Comparison of ENCODE assay signal across 17 cellular contexts in the genomic region with DNA sequence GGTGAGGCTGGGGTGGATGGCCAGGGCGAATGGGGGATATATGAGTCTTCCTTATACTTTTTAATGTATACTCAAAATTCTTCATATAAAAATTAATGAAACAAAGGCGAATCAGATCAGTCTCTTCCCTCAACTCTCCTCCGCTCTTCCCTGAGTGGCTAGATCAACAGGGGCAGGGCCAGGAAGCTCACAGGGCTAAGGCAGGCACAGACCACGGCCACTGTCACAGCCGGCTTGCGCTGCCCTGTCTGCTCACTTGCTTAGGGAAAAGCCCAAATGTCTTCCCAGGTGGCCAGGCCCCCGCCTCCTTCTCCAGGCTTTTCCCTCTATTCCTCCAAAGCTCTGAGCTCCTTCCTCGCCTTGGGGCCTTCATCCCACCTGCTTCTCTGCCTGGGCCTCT. TPM values are rescaled to one million over a fixed set of nuclear protein-coding genes. Genes with fewer than 3 reads are reported as not detected.
A peak's percentile ranks its signal among the peaks of the same experiment; 100 is the strongest.
DNase-seq lines count a peak whose midpoint lies in the region; ATAC-seq and TF ChIP-seq lines count a peak whose summit lies in the region.
"Had no signal": no experiment of that assay in that cellular context is flagged by ENCODE, and none has a peak within 500 bp of the region (broad histone marks: within the 10 kb centered on the region; RNA-seq: fewer than 3 reads in every experiment).

No MANE protein-coding gene starts in this region.

- H3K4me1 Mint-ChIP-seq in activated naive CD8-positive, alpha-beta T cell treated with anti-CD3 and anti-CD28 coated beads, Interleukin-2, amount 10 ng/mL, durations not matched to agents 7 days and 5 days = peaks cover 8% of the 10 kb centered on the region
- H3K4me1 Mint-ChIP-seq in activated naive CD8-positive, alpha-beta T cell treated with anti-CD3 and anti-CD28 coated beads for 36 hours = peaks cover 4% of the 10 kb centered on the region
- H3K4me1 Mint-ChIP-seq in T-helper 17 cell (peaks cover 12% of the 10 kb centered on the region), endothelial cell (ENCODE audit: unreplicated experiment) (no peaks in the 10 kb centered on the region), type B pancreatic cell (ENCODE audit: unreplicated experiment) (peaks cover 6% of the 10 kb centered on the region)

- no peak for DNase-seq in activated naive CD8-positive, alpha-beta T cell treated with anti-CD3 and anti-CD28 coated beads, Interleukin-2, amount 10 ng/mL, durations not matched to agents 7 days and 5 days
- DNase-seq in activated naive CD8-positive, alpha-beta T cell treated with anti-CD3 and anti-CD28 coated beads for 36 hours = no peak
- DNase-seq in T-helper 17 cell (no peak), endothelial cell (ENCODE audit: low spot score) (no peak), type B pancreatic cell (ENCODE audit: extremely low spot score, unreplicated experiment) (no peak), DMS79 treated with DMSO at 0.1 percent for 48 hours (lab: John Stamatoyannopoulos, UW) (no peak), AG20443 (ENCODE audit: low spot score) (no peak)
- DNase-seq: Calu3; CD4-positive, CD25-positive, alpha-beta regulatory T cell; DMS53; HCEC 1CT; NCI-H187; NCI-H226; OCI-M1 had no signal

- no peak for TF ChIP-seq CTCF in endothelial cell (IDR thresholded peaks at IDR 0.05; ENCODE audit: unreplicated experiment)
- TF ChIP-seq CTCF in type B pancreatic cell (conservative IDR thresholded peaks at IDR 0.05) = no peak

- no peaks in the 10 kb centered on the region for H3K9me3 ChIP-seq in T-helper 17 cell (ENCODE audit: control insufficient read depth, low read length, poor library complexity, severe bottlenecking)
- H3K9me3 ChIP-seq: SJSA1 had no signal

- H3K36me3 Mint-ChIP-seq in activated naive CD8-positive, alpha-beta T cell treated with anti-CD3 and anti-CD28 coated beads, Interleukin-2, amount 10 ng/mL, durations not matched to agents 7 days and 5 days = no peaks in the 10 kb centered on the region
- H3K36me3 Mint-ChIP-seq in activated naive CD8-positive, alpha-beta T cell treated with anti-CD3 and anti-CD28 coated beads for 36 hours = no peaks in the 10 kb centered on the region
- H3K36me3 Mint-ChIP-seq in T-helper 17 cell (ENCODE audit: low read depth) (peaks cover 4% of the 10 kb centered on the region), endothelial cell (ENCODE audit: low read depth, unreplicated experiment) (peaks cover 9% of the 10 kb centered on the region), type B pancreatic cell (no peaks in the 10 kb centered on the region)
- H3K36me3 Mint-ChIP-seq: CD4-positive, CD25-positive, alpha-beta regulatory T cell had no signal

- H3K27me3 Mint-ChIP-seq in activated naive CD8-positive, alpha-beta T cell treated with anti-CD3 and anti-CD28 coated beads, Interleukin-2, amount 10 ng/mL, durations not matched to agents 7 days and 5 days = peaks cover 62% of the 10 kb centered on the region
- peaks cover 70% of the 10 kb centered on the region for H3K27me3 Mint-ChIP-seq in activated naive CD8-positive, alpha-beta T cell treated with anti-CD3 and anti-CD28 coated beads for 36 hours
- peaks cover 68% of the 10 kb centered on the region for H3K27me3 Mint-ChIP-seq in T-helper 17 cell
- peaks cover 22% of the 10 kb centered on the region for H3K27me3 Mint-ChIP-seq in endothelial cell (ENCODE audit: unreplicated experiment)
- H3K27me3 Mint-ChIP-seq in type B pancreatic cell = peaks cover 82% of the 10 kb centered on the region

- no peaks in the 10 kb centered on the region for H3K9me3 Mint-ChIP-seq in activated naive CD8-positive, alpha-beta T cell treated with anti-CD3 and anti-CD28 coated beads, Interleukin-2, amount 10 ng/mL, durations not matched to agents 7 days and 5 days
- H3K9me3 Mint-ChIP-seq in activated naive CD8-positive, alpha-beta T cell treated with anti-CD3 and anti-CD28 coated beads for 36 hours = no peaks in the 10 kb centered on the region
- H3K9me3 Mint-ChIP-seq in endothelial cell (ENCODE audit: unreplicated experiment) (no peaks in the 10 kb centered on the region), type B pancreatic cell (no peaks in the 10 kb centered on the region)

- H3K4me3 Mint-ChIP-seq in activated naive CD8-positive, alpha-beta T cell treated with anti-CD3 and anti-CD28 coated beads, Interleukin-2, amount 10 ng/mL, durations not matched to agents 7 days and 5 days = peak overlapping the region; percentile 14
- H3K4me3 Mint-ChIP-seq in activated naive CD8-positive, alpha-beta T cell treated with anti-CD3 and anti-CD28 coated beads for 36 hours = no peak overlapping the region
- H3K4me3 Mint-ChIP-seq in T-helper 17 cell (peak overlapping the region; percentile 61), endothelial cell (ENCODE audit: unreplicated experiment) (peak overlapping the region; percentile 10), type B pancreatic cell (peak overlapping the region; percentile 19)
- H3K4me3 Mint-ChIP-seq: B cell had no signal

- POLR2A ChIA-PET in activated naive CD8-positive, alpha-beta T cell treated with anti-CD3 and anti-CD28 coated beads, Interleukin-2, amount 10 ng/mL, durations not matched to agents 7 days and 5 days (lab: Charles Lee) = no interaction called here

- no peak for ATAC-seq in activated naive CD8-positive, alpha-beta T cell treated with anti-CD3 and anti-CD28 coated beads, Interleukin-2, amount 10 ng/mL, durations not matched to agents 7 days and 5 days (ENCODE audit: low read depth)
- no peak for ATAC-seq in T-helper 17 cell

- H3K27ac Mint-ChIP-seq in activated naive CD8-positive, alpha-beta T cell treated with anti-CD3 and anti-CD28 coated beads, Interleukin-2, amount 10 ng/mL, durations not matched to agents 7 days and 5 days = no peak overlapping the region
- no peak overlapping the region for H3K27ac Mint-ChIP-seq in activated naive CD8-positive, alpha-beta T cell treated with anti-CD3 and anti-CD28 coated beads for 36 hours
- H3K27ac Mint-ChIP-seq in T-helper 17 cell = no peak overlapping the region
- H3K27ac Mint-ChIP-seq in endothelial cell (ENCODE audit: unreplicated experiment) = no peak overlapping the region
- no peak overlapping the region for H3K27ac Mint-ChIP-seq in type B pancreatic cell
- H3K27ac Mint-ChIP-seq: B cell; CD4-positive, CD25-positive, alpha-beta regulatory T cell had no signal

RNA-seq across cellular contexts. Expression of a gene that starts 6.0 kb away (rescaled TPM):
- total RNA-seq in activated naive CD8-positive, alpha-beta T cell treated with anti-CD3 and anti-CD28 coated beads, Interleukin-2, amount 10 ng/mL, durations not matched to agents 7 days and 5 days = under 1 TPM in 1 of 2 experiments, not detected in 1; 0.17 TPM
- not detected for total RNA-seq in activated naive CD8-positive, alpha-beta T cell treated with anti-CD3 and anti-CD28 coated beads for 36 hours
- total RNA-seq in T-helper 17 cell (not detected), endothelial cell (ENCODE audit: unreplicated experiment) (0.74 TPM), type B pancreatic cell (ENCODE audit: low replicate concordance) (0.36 and 0.72 TPM in 2 replicates)
- total RNA-seq: B cell; Calu3; CD4-positive, CD25-positive, alpha-beta regulatory T cell; RPMI7951; SJSA1 had no signal

RNA-seq across cellular contexts. Expression of a gene that starts 19.1 kb away (rescaled TPM):
- total RNA-seq in activated naive CD8-positive, alpha-beta T cell treated with anti-CD3 and anti-CD28 coated beads, Interleukin-2, amount 10 ng/mL, durations not matched to agents 7 days and 5 days = 10 to 100 TPM; 25.4 to 30.8 TPM
- 10 to 100 TPM; 13.3 to 14.6 TPM for total RNA-seq in activated naive CD8-positive, alpha-beta T cell treated with anti-CD3 and anti-CD28 coated beads for 36 hours
- 1 to 10 TPM; 4.5 to 8.7 TPM for total RNA-seq in T-helper 17 cell
- 22.1 TPM for total RNA-seq in endothelial cell (ENCODE audit: unreplicated experiment)
- 28.1 and 44.4 TPM in 2 replicates for total RNA-seq in type B pancreatic cell (ENCODE audit: low replicate concordance)

RNA-seq across cellular contexts. Expression of a gene that starts 39.8 kb away (rescaled TPM):
- not detected for total RNA-seq in activated naive CD8-positive, alpha-beta T cell treated with anti-CD3 and anti-CD28 coated beads, Interleukin-2, amount 10 ng/mL, durations not matched to agents 7 days and 5 days
- total RNA-seq in activated naive CD8-positive, alpha-beta T cell treated with anti-CD3 and anti-CD28 coated beads for 36 hours = not detected
- total RNA-seq in T-helper 17 cell = not detected
- total RNA-seq in endothelial cell (ENCODE audit: unreplicated experiment) = not detected
- 0.82 and 2.7 TPM in 2 replicates for total RNA-seq in type B pancreatic cell (ENCODE audit: low replicate concordance)
- total RNA-seq: B cell; Calu3; CD4-positive, CD25-positive, alpha-beta regulatory T cell; RPMI7951; SJSA1 had no signal
